17 cellular contexts compared by ENCODE assay signal in the genomic region with DNA sequence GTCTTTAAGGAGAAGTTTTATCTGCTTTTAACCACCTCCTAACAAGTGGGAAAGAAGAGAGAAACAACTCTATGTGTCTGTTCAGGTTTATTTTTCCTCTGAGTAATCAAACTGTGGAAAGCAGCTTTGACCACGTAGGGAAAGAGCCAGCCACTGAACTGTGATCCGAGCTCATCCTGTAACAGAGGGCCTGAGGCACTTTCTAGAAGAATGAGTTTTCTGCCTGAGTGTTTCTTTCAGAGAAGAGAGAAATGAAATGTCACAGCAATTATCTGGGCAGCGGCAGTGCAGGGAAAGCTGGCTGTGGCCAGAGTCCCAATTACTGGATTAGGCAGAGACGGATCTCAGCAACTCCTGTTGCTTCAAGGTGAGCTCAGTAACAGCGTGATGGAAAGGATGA.
DNase-seq lines count a peak whose midpoint lies in the region; ATAC-seq and TF ChIP-seq lines count a peak whose summit lies in the region.
"Had no signal": no experiment of that assay in that cellular context is flagged by ENCODE, and none has a peak within 500 bp of the region (broad histone marks: within the 10 kb centered on the region; RNA-seq: fewer than 3 reads in every experiment).

No MANE protein-coding gene starts in this region.

- peak overlapping the region; percentile 87 for H2AFZ ChIP-seq in mammary epithelial cell (ENCODE audit: low read depth, low read length)

- intact Hi-C loops in mammary epithelial cell (cut with micrococcal nuclease): no loop called here
- intact Hi-C loops in breast epithelium (cut with DNase I; ENCODE audit: low total_unique reads): loop anchor here (5.0 kb wide), 1 partner anchor 848 kb away; no protein-coding TSS in a partner anchor
- intact Hi-C loops in heart right ventricle (cut with DNase I): no loop called here

- H3K36me3 ChIP-seq in mammary epithelial cell (ENCODE audit: insufficient read depth, low read length): no peaks in the 10 kb centered on the region
- H3K36me3 ChIP-seq in breast epithelium: no peaks in the 10 kb centered on the region
- H3K36me3 ChIP-seq in adipocyte (ENCODE audit: control insufficient read depth, insufficient read depth, low read length, severe bottlenecking): no peaks in the 10 kb centered on the region
- no peaks in the 10 kb centered on the region for H3K36me3 ChIP-seq in heart right ventricle

- no peak for TF ChIP-seq POLR2A in breast epithelium (IDR thresholded peaks at IDR 0.05)

- in situ Hi-C loops in mammary epithelial cell (cut with MboI; ENCODE audit: low sequenced_read_pairs in 2 of 2): no loop called here

- H4K20me1 ChIP-seq in mammary epithelial cell (ENCODE audit: insufficient read depth, low read length): no peaks in the 10 kb centered on the region

- no peaks in the 10 kb centered on the region for H3K27me3 ChIP-seq in mammary epithelial cell (ENCODE audit: insufficient read depth, low read length)
- no peaks in the 10 kb centered on the region for H3K27me3 ChIP-seq in breast epithelium
- no peaks in the 10 kb centered on the region for H3K27me3 ChIP-seq in adipocyte (replicated peaks; ENCODE audit: control insufficient read depth, insufficient read depth, low read length)
- H3K27me3 ChIP-seq in heart right ventricle: no peaks in the 10 kb centered on the region

- TF ChIP-seq CTCF in mammary epithelial cell (conservative IDR thresholded peaks at IDR 0.05 in 1 of 2, IDR thresholded peaks at IDR 0.05 in 1 of 2; ENCODE audit: extremely low read depth in 1 of 2, insufficient read depth in 1 of 2, low read depth in 1 of 2, low read length in 2 of 2) (no peak), breast epithelium (IDR thresholded peaks at IDR 0.05) (no peak), heart right ventricle (IDR thresholded peaks at IDR 0.05) (no peak)

- dilution Hi-C loops in mammary epithelial cell (cut with HindIII; ENCODE audit: low sequenced_read_pairs): no loop called here

- no peak overlapping the region for H3K27ac ChIP-seq in mammary epithelial cell (ENCODE audit: insufficient read depth, low read depth, low read length)
- no peak overlapping the region for H3K27ac ChIP-seq in breast epithelium
- H3K27ac ChIP-seq in heart right ventricle: no peak overlapping the region
- H3K27ac ChIP-seq: A549, epithelial cell of prostate had no signal

- CTCF ChIA-PET in mammary epithelial cell (lab: Charles Lee; ENCODE audit: low non-redundant PET): no interaction called here

- H3K4me1 ChIP-seq in mammary epithelial cell (ENCODE audit: insufficient read depth, low read length) (peaks cover 11% of the 10 kb centered on the region), breast epithelium (no peaks in the 10 kb centered on the region), adipocyte (ENCODE audit: control insufficient read depth, insufficient read depth, low read length) (peaks cover 10% of the 10 kb centered on the region), heart right ventricle (peaks cover 0 to 12% (median 0%) of the 10 kb centered on the region in 9 donors)
- H3K4me1 ChIP-seq: A549 had no signal

- no peak overlapping the region for H3K9ac ChIP-seq in mammary epithelial cell (ENCODE audit: insufficient read depth, low read length)
- no peak overlapping the region for H3K9ac ChIP-seq in adipocyte (ENCODE audit: low read length)

- no TSS peak for BruUV-seq in mammary epithelial cell (replicated peaks; lab: Mats Ljungman, UMichigan)

- WGBS in mammary epithelial cell (ENCODE audit: low coverage, missing lambda C conversion rate): 16% methylated on average over 5 of the region's 5 CpGs
- WGBS in heart right ventricle, 2 donors: 75 to 86% methylated on average over 5 of the region's 5 CpGs

- no peak overlapping the region for H3K4me3 ChIP-seq in mammary epithelial cell (replicated peaks in 1 of 3; ENCODE audit: insufficient read depth in 1 of 3, low read depth in 2 of 3, low read length in 3 of 3)
- H3K4me3 ChIP-seq in breast epithelium: no peak overlapping the region
- no peak overlapping the region for H3K4me3 ChIP-seq in adipocyte (ENCODE audit: low read length)
- no peak overlapping the region for H3K4me3 ChIP-seq in heart right ventricle
- H3K4me3 ChIP-seq: A549 had no signal

- H3K9me3 ChIP-seq in mammary epithelial cell (replicated peaks; ENCODE audit: insufficient read depth, low read length) (no peaks in the 10 kb centered on the region), breast epithelium (peaks cover 0 to 8% of the 10 kb centered on the region in 2 donors), adipocyte (ENCODE audit: control insufficient read depth, low read length) (no peaks in the 10 kb centered on the region), heart right ventricle (peaks cover 0 to 13% (median 0%) of the 10 kb centered on the region in 11 donors)
- H3K9me3 ChIP-seq: A549 had no signal

- H3K79me2 ChIP-seq in mammary epithelial cell (ENCODE audit: insufficient read depth, low read length): no peaks in the 10 kb centered on the region

- DNase-seq in mammary epithelial cell (peak; percentile 39), breast epithelium (ENCODE audit: low spot score in 2 of 2) (no peak), adipocyte (ENCODE audit: low read depth) (peak; percentile 73), foreskin melanocyte (peak; percentile 70), heart right ventricle (no peak), SIG-M5 treated with dmso at 0.1 percent for 504 hours (lab: John Stamatoyannopoulos, UW; ENCODE audit: unreplicated experiment) (no peak), NCI-H187 (lab: John Stamatoyannopoulos, UW) (no peak)
- DNase-seq: activated CD4-positive, alpha-beta T cell treated with anti-CD3 and anti-CD28 coated beads for 4 hours; activated T-cell treated with anti-CD3 and anti-CD28 coated beads, Interleukin-2, amount 50 U/mL, for 24 hours; Calu3; central memory CD4-positive, alpha-beta T cell; left cardiac atrium; NK-92 treated with Interleukin-12 subunit alpha and Interleukin-12 subunit beta, amount 100 ng/mL, for 24 hours had no signal

- ATAC-seq in heart right ventricle (no peak), HG03139 (IDR thresholded peaks at IDR 0.05; ENCODE audit: unreplicated experiment) (no peak)
- ATAC-seq: A549, left cardiac atrium, Right ventricle myocardium inferior had no signal

- H3K4me2 ChIP-seq in mammary epithelial cell (ENCODE audit: insufficient read depth, low read depth, low read length): peak overlapping the region; percentile 29
- H3K4me2 ChIP-seq: A549 had no signal

Comparison
In these comparisons a context has a peak if more than half of its experiments do, and no peak if none do; other contexts are left out.
1. DNase-seq: peak in mammary epithelial cell (single experiment), adipocyte (single experiment) and foreskin melanocyte (single experiment); none in breast epithelium (0 of 2), heart right ventricle (0 of 2), SIG-M5 treated with dmso at 0.1 percent for 504 hours (single experiment) and NCI-H187 (0 of 2).